1 cellular context compared by ENCODE assay signal in genomic region chr15:37053070-37053653, GRCh38.
TF ChIP-seq lines count a peak whose summit lies in the region.

No MANE protein-coding gene starts in this region.

TF ChIP-seq in SK-N-SH treated with all-trans-retinoic acid at 6 μM for 48 hours, 23 proteins besides CTCF, POLR2A, EP300 and RAD21 (continued from another document):
- TF ChIP-seq POU6F1 (CRISPR knock-in tag; IDR thresholded peaks at IDR 0.05; ENCODE audit: borderline replicate concordance, low read depth) = no peak
